ENCODE assay signal across 8 cellular contexts in the genomic region with DNA sequence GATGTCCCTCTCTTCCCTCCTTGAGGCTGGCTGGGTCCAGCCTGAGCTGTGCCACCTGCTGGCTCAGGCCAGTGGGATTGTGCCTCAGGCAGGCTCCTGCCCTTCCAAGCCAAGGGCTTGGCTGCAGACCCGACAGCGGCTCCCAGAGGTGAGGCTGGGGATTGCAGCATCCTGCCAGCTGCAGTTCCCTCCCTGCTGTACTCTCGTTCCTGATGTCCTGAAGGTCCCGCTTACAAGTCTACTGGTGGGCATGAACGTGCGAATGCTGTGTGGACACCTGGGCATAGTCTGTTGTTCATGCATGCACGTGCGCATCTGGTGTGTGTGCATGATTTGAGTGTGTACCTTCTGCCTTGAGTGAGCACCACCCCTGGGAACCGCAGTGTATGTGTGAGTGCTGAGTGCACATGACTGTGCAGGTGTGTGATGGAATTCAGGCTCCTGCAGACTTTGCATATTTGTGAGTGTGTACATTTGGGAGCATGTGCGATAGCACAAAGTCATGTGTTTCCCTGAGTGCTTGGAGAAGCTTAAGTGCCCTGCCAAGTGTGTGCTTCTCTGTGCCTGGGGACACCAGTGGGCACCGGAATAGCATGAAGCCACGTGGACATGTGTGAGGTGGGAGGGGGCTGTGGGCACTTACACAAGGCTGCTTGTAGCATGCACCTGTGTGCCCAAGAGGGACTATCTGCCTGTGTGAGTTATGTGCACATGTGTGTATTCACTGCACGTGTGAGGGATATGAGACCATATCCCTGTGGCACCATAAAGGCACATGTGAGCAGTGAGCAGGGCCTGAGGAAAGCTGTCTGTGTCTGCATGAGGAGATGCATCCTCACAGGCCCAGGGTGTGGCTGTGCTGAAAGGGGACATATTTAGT. TPM values are rescaled to one million over a fixed set of nuclear protein-coding genes. Genes with fewer than 3 reads are reported as not detected.
DNase-seq lines count a peak whose midpoint lies in the region; ATAC-seq and TF ChIP-seq lines count a peak whose summit lies in the region.

No MANE protein-coding gene starts in this region.

- peaks cover 30 to 70% of the 10 kb centered on the region in 2 donors for H3K27me3 Mint-ChIP-seq in effector memory CD8-positive, alpha-beta T cell

- H3K9me3 Mint-ChIP-seq in effector memory CD8-positive, alpha-beta T cell = no peaks in the 10 kb centered on the region
- H3K9me3 Mint-ChIP-seq in stimulated activated effector memory CD8-positive, alpha-beta T cell treated with anti-CD3 and anti-CD28 coated beads, Interleukin-12 subunit alpha, Interleukin-12 subunit beta, amount 100 ng/mL, for 72 hours = no peaks in the 10 kb centered on the region

- peaks cover 0 to 8% of the 10 kb centered on the region in 2 donors for H3K4me1 Mint-ChIP-seq in effector memory CD8-positive, alpha-beta T cell (ENCODE audit: low read depth in 2 of 2)
- H3K4me1 Mint-ChIP-seq in stimulated activated effector memory CD8-positive, alpha-beta T cell treated with anti-CD3 and anti-CD28 coated beads, Interleukin-12 subunit alpha, Interleukin-12 subunit beta, amount 100 ng/mL, for 72 hours = no peaks in the 10 kb centered on the region

- H3K36me3 Mint-ChIP-seq in effector memory CD8-positive, alpha-beta T cell (ENCODE audit: insufficient read depth) = no peaks in the 10 kb centered on the region
- no peaks in the 10 kb centered on the region for H3K36me3 Mint-ChIP-seq in stimulated activated effector memory CD8-positive, alpha-beta T cell treated with anti-CD3 and anti-CD28 coated beads, Interleukin-12 subunit alpha, Interleukin-12 subunit beta, amount 100 ng/mL, for 72 hours

- no peak overlapping the region for H3K4me3 Mint-ChIP-seq in effector memory CD8-positive, alpha-beta T cell
- H3K4me3 Mint-ChIP-seq in stimulated activated effector memory CD8-positive, alpha-beta T cell treated with anti-CD3 and anti-CD28 coated beads, Interleukin-12 subunit alpha, Interleukin-12 subunit beta, amount 100 ng/mL, for 72 hours = no peak overlapping the region

- DNase-seq in C1 segment of cervical spinal cord (lab: John Stamatoyannopoulos, UW) (peak in 10 of 14 donors; percentile 19 to 70 (median 48)), GM20000 (ENCODE audit: low spot score) (peak; percentile 71), NCI-H345 (lab: John Stamatoyannopoulos, UW) (peak; percentile 79), mesenteric fat pad (ENCODE audit: low spot score) (peak; percentile 92)
- DNase-seq in activated CD4-positive, alpha-beta T cell treated with anti-CD3 and anti-CD28 coated beads, Interleukin-2, amount 50 U/mL, for 4 hours = peak; percentile 25 to 29
- DNase-seq in effector memory CD8-positive, alpha-beta T cell = peak; percentile 24 to 50 (median 27)
- peak; percentile 53 to 75 for DNase-seq in stimulated activated effector memory CD8-positive, alpha-beta T cell treated with anti-CD3 and anti-CD28 coated beads, Interleukin-12 subunit alpha, Interleukin-12 subunit beta, amount 100 ng/mL, for 72 hours (ENCODE audit: low spot score in 2 of 2)

- peak; percentile 53 for ATAC-seq in effector memory CD8-positive, alpha-beta T cell (replicated peaks)
- ATAC-seq in stimulated activated effector memory CD8-positive, alpha-beta T cell treated with anti-CD3 and anti-CD28 coated beads, Interleukin-12 subunit alpha, Interleukin-12 subunit beta, amount 100 ng/mL, for 72 hours = peak; percentile 69
- ATAC-seq in HG02840 (IDR thresholded peaks at IDR 0.05; ENCODE audit: low FRiP score, unreplicated experiment) = no peak

- peak; percentile 93 for TF ChIP-seq CTCF in GM20000 (IDR thresholded peaks at IDR 0.05; ENCODE audit: extremely low read depth, missing control alignments)

- no peak overlapping the region for H3K27ac Mint-ChIP-seq in effector memory CD8-positive, alpha-beta T cell
- H3K27ac Mint-ChIP-seq in stimulated activated effector memory CD8-positive, alpha-beta T cell treated with anti-CD3 and anti-CD28 coated beads, Interleukin-12 subunit alpha, Interleukin-12 subunit beta, amount 100 ng/mL, for 72 hours = no peak overlapping the region

RNA-seq across cellular contexts. Expression of a gene that starts 19.3 kb away (rescaled TPM):
- 11.7 TPM for total RNA-seq in mesenteric fat pad

RNA-seq across cellular contexts. Expression of a gene that starts 22.0 kb away (rescaled TPM):
- not detected for total RNA-seq in mesenteric fat pad

Comparison
In these comparisons a context has a peak if more than half of its experiments do, and no peak if none do; other contexts are left out.
1. DNase-seq: peak in every context shown above with its lines; median percentile 92 in mesenteric fat pad; 79 in NCI-H345; 71 in GM20000; 64 in stimulated activated effector memory CD8-positive, alpha-beta T cell treated with anti-CD3 and anti-CD28 coated beads, Interleukin-12 subunit alpha, Interleukin-12 subunit beta, amount 100 ng/mL, for 72 hours; 48 in C1 segment of cervical spinal cord; 27 in activated CD4-positive, alpha-beta T cell treated with anti-CD3 and anti-CD28 coated beads, Interleukin-2, amount 50 U/mL, for 4 hours; 27 in effector memory CD8-positive, alpha-beta T cell.